In genomic region chr10:89476676-89477075, GRCh38 we compare ENCODE assay signal across 14 cellular contexts. TPM values are rescaled to one million over a fixed set of nuclear protein-coding genes. Genes with fewer than 3 reads are reported as not detected.
DNase-seq lines count a peak whose midpoint lies in the region; ATAC-seq, FAIRE-seq and TF ChIP-seq lines count a peak whose summit lies in the region.
"Had no signal": no experiment of that assay in that cellular context is flagged by ENCODE, and none has a peak within 500 bp of the region (broad histone marks: within the 10 kb centered on the region; RNA-seq: fewer than 3 reads in every experiment).

No MANE protein-coding gene starts in this region.

- H3K36me3 ChIP-seq in right lobe of liver (no peaks in the 10 kb centered on the region), skeletal muscle satellite cell (ENCODE audit: insufficient read depth, low read length) (no peaks in the 10 kb centered on the region)

- peak overlapping the region; percentile 32 to 93 (median 81) for H3K27ac ChIP-seq in right lobe of liver
- peak overlapping the region in 8 of 59 donors; percentile 23 to 65 (median 52) for H3K27ac ChIP-seq in dorsolateral prefrontal cortex

- no peaks in the 10 kb centered on the region for H3K9me3 ChIP-seq in right lobe of liver
- no peaks in the 10 kb centered on the region for H3K9me3 ChIP-seq in skeletal muscle satellite cell (replicated peaks; ENCODE audit: low read length)

- no peaks in the 10 kb centered on the region for H3K27me3 ChIP-seq in right lobe of liver
- H3K27me3 ChIP-seq in skeletal muscle satellite cell (ENCODE audit: control insufficient read depth, insufficient read depth, low read length) = no peaks in the 10 kb centered on the region
- peaks cover 0 to 7% (median 0%) of the 10 kb centered on the region in 45 donors for H3K27me3 ChIP-seq in dorsolateral prefrontal cortex

- H3K4me1 ChIP-seq in right lobe of liver = peaks cover 0 to 58% (median 25%) of the 10 kb centered on the region in 4 donors
- H3K4me1 ChIP-seq in skeletal muscle satellite cell (ENCODE audit: control insufficient read depth, insufficient read depth, low read length) = peaks cover 62% of the 10 kb centered on the region

- no peak for TF ChIP-seq POLR2A in right lobe of liver (IDR thresholded peaks at IDR 0.05)
- TF ChIP-seq POLR2A in GM12891 (IDR thresholded peaks at IDR 0.05; ENCODE audit: low read depth, low read length) = no peak

- H3K4me3 ChIP-seq in choroid plexus epithelial cell (ENCODE audit: low read depth, low read length) (no peak overlapping the region), right lobe of liver (no peak overlapping the region), skeletal muscle satellite cell (ENCODE audit: low read length) (no peak overlapping the region), dorsolateral prefrontal cortex (peak overlapping the region in 9 of 59 donors; percentile 20 to 55 (median 43))

- ATAC-seq in right lobe of liver = peak; percentile 52 to 67 (median 56)
- ATAC-seq in GM21576 (IDR thresholded peaks at IDR 0.05; ENCODE audit: unreplicated experiment) = no peak

- H3K4me2 ChIP-seq in skeletal muscle satellite cell (ENCODE audit: low read length) = no peak overlapping the region

- DNase-seq in EH (ENCODE audit: low read depth) = peak; percentile 28
- DNase-seq in choroid plexus epithelial cell (ENCODE audit: low read depth) = peak; percentile 97
- DNase-seq in right lobe of liver = peak; percentile 35 to 62 (median 52)
- no peak for DNase-seq in NCI-H1694 treated with DMSO at 0.1 percent for 48 hours (lab: John Stamatoyannopoulos, UW)
- no peak for DNase-seq in GM12891 (ENCODE audit: insufficient read length, low spot score)
- no peak for DNase-seq in dorsolateral prefrontal cortex
- DNase-seq: H9, NCI-H1417 treated with DMSO at 0.1 percent for 48 hours, NCI-H524 treated with DMSO at 0.1 percent for 48 hours had no signal

- no peak for FAIRE-seq in GM12891 (lab: Jason Lieb, UNC)
- FAIRE-seq: endothelial cell of umbilical vein, GM19239 had no signal

- H3K9ac ChIP-seq in skeletal muscle satellite cell (ENCODE audit: low read depth, low read length) = peak overlapping the region; percentile 34

- 30% methylated on average over 4 of the region's 4 CpGs for WGBS in right lobe of liver (ENCODE audit: insufficient coverage, low coverage, low lambda C conversion rate, missing lambda C conversion rate)

- TF ChIP-seq CTCF in choroid plexus epithelial cell (conservative IDR thresholded peaks at IDR 0.05; ENCODE audit: low read depth, low read length) = peak; percentile 6
- TF ChIP-seq CTCF in right lobe of liver (IDR thresholded peaks at IDR 0.05) = no peak
- TF ChIP-seq CTCF in dorsolateral prefrontal cortex (IDR thresholded peaks at IDR 0.05 in 54 of 56, conservative IDR thresholded peaks at IDR 0.05 in 2 of 56; ENCODE audit: low read depth in 1 of 56, partially characterized antibody in 56 of 56) = no peak

- intact Hi-C loops in right lobe of liver (cut with DNase I) (no loop called here), dorsolateral prefrontal cortex (cut with DNase I) (no loop called here)

TF ChIP-seq in GM12891, 5 proteins besides CTCF, POLR2A, EP300 and RAD21:
- TF ChIP-seq TAF1 (IDR thresholded peaks at IDR 0.05; ENCODE audit: low read depth, low read length) (no peak), SPI1 (IDR thresholded peaks at IDR 0.05; ENCODE audit: low read depth, low read length) (no peak), PAX5 (IDR thresholded peaks at IDR 0.05; ENCODE audit: insufficient read depth, low read length, severe bottlenecking) (no peak), POLR2AphosphoS5 (IDR thresholded peaks at IDR 0.05; ENCODE audit: low read depth, low read length) (no peak), POU2F2 (IDR thresholded peaks at IDR 0.05; ENCODE audit: low read depth, low read length) (no peak)

RNA-seq across cellular contexts. Expression of gene SLC16A12, which starts 58.7 kb away (rescaled TPM):
- total RNA-seq in right lobe of liver (1 to 10 TPM in 2 of 6 experiments, under 1 TPM in 4; 0.20 to 6.1 (median 0.80) TPM), dorsolateral prefrontal cortex (10 to 100 TPM in 2 of 120 experiments, 1 to 10 TPM in 31, under 1 TPM in 82, not detected in 5; 0.11 to 14.1 (median 0.46) TPM)
- total RNA-seq in skeletal muscle satellite cell (2012; rRNA removed) = 0.22 and 0.51 TPM in 2 replicates
- polyA plus RNA-seq in GM12891 (2012; ENCODE audit: low read depth, missing spikeins) = not detected
- total RNA-seq: endothelial cell of umbilical vein, neural crest cell had no signal
- polyA plus RNA-seq: endothelial cell of umbilical vein had no signal

Comparison
In these comparisons a context has a peak if more than half of its experiments do, and no peak if none do; other contexts are left out.
1. DNase-seq: peak in EH (single experiment), choroid plexus epithelial cell (single experiment) and right lobe of liver (3 of 3); none in NCI-H1694 treated with DMSO at 0.1 percent for 48 hours (single experiment), GM12891 (single experiment) and dorsolateral prefrontal cortex (0 of 10).